In genomic region chr13:91241249-91241648, GRCh38 we compare ENCODE assay signal across 26 cellular contexts.
"Had no signal": no experiment of that assay in that cellular context is flagged by ENCODE, and none has a peak within 500 bp of the region (broad histone marks: within the 10 kb centered on the region; RNA-seq: fewer than 3 reads in every experiment).

No MANE protein-coding gene starts in this region.

- H3K27me3 ChIP-seq: left lung, pancreas, right atrium auricular region, right lobe of liver, tibial nerve, uterus had no signal

- ATAC-seq: left colon; left lung; lower lobe of right lung; naive thymus-derived CD8-positive, alpha-beta T cell; pancreas; psoas muscle; right lobe of liver; stimulated activated memory B cell treated with anti-CD40 and anti-IgM and Interleukin-4, amounts not matched to agents 10 μg/mL and 1 μg/mL and 100 μg/mL, for 72 hours; stimulated activated naive CD8-positive, alpha-beta T cell treated with anti-CD3 and anti-CD28 coated beads, Interleukin-15, amount 100 ng/mL, for 72 hours had no signal

- H3K36me3 ChIP-seq: left lung, lower lobe of right lung, pancreas, right atrium auricular region, right lobe of liver, tibial nerve, uterus had no signal

- FAIRE-seq: keratinocyte, pancreas had no signal

- H3K9me3 Mint-ChIP-seq: naive thymus-derived CD8-positive, alpha-beta T cell; stimulated activated memory B cell treated with anti-CD40 and anti-IgM and Interleukin-4, amounts not matched to agents 10 μg/mL and 1 μg/mL and 100 μg/mL, for 72 hours; stimulated activated naive CD8-positive, alpha-beta T cell treated with anti-CD3 and anti-CD28 coated beads, Interleukin-15, amount 100 ng/mL, for 72 hours had no signal

- H3K27me3 Mint-ChIP-seq: stimulated activated memory B cell treated with anti-CD40 and anti-IgM and Interleukin-4, amounts not matched to agents 10 μg/mL and 1 μg/mL and 100 μg/mL, for 72 hours; type B pancreatic cell had no signal

- DNase-seq: hippocampal formation; left colon; left lung; lower lobe of right lung; mammary epithelial cell; naive thymus-derived CD8-positive, alpha-beta T cell; nucleus accumbens; pancreas; posterior cingulate gyrus; psoas muscle; right lobe of liver; stimulated activated CD4-positive, alpha-beta T cell treated with anti-CD3 and anti-CD28 coated beads, Interleukin-1b, Interleukin-23, amount 100 ng/mL, for 48 hours; stimulated activated CD4-positive, alpha-beta T cell treated with anti-CD3 and anti-CD28 coated beads, Interleukin-2, amount 100 ng/mL, for 48 hours; stimulated activated CD4-positive, alpha-beta T cell treated with anti-CD3 and anti-CD28 coated beads, Interleukin-4, amount 100 ng/mL, for 4 hours; stimulated activated CD8-positive, alpha-beta memory T cell treated with anti-CD3 and anti-CD28 coated beads, Interleukin-4, amount 100 ng/mL, for 48 hours; stimulated activated naive CD4-positive, alpha-beta T cell treated with Interleukin-2 at 50 U/mL for 16 hours; stimulated activated naive CD8-positive, alpha-beta T cell treated with anti-CD3 and anti-CD28 coated beads, Interleukin-15, amount 100 ng/mL, for 72 hours; substantia nigra; uterus had no signal

- H3K27ac Mint-ChIP-seq: naive thymus-derived CD8-positive, alpha-beta T cell; nephron; stimulated activated memory B cell treated with anti-CD40 and anti-IgM and Interleukin-4, amounts not matched to agents 10 μg/mL and 1 μg/mL and 100 μg/mL, for 72 hours; stimulated activated naive CD8-positive, alpha-beta T cell treated with anti-CD3 and anti-CD28 coated beads, Interleukin-15, amount 100 ng/mL, for 72 hours; type B pancreatic cell had no signal

- H3K4me3 Mint-ChIP-seq: naive thymus-derived CD8-positive, alpha-beta T cell; nephron; stimulated activated memory B cell treated with anti-CD40 and anti-IgM and Interleukin-4, amounts not matched to agents 10 μg/mL and 1 μg/mL and 100 μg/mL, for 72 hours; stimulated activated naive CD8-positive, alpha-beta T cell treated with anti-CD3 and anti-CD28 coated beads, Interleukin-15, amount 100 ng/mL, for 72 hours; type B pancreatic cell had no signal

- H3K4me2 ChIP-seq: smooth muscle cell had no signal

- H3K4me3 ChIP-seq: left lung, lower lobe of right lung, pancreas, psoas muscle, right atrium auricular region, right lobe of liver, smooth muscle cell, tibial nerve, uterus had no signal

- H3K36me3 Mint-ChIP-seq: naive thymus-derived CD8-positive, alpha-beta T cell; stimulated activated memory B cell treated with anti-CD40 and anti-IgM and Interleukin-4, amounts not matched to agents 10 μg/mL and 1 μg/mL and 100 μg/mL, for 72 hours; type B pancreatic cell had no signal

- H3K4me1 ChIP-seq: left lung, lower lobe of right lung, pancreas, psoas muscle, right atrium auricular region, right lobe of liver, tibial nerve, uterus had no signal

- H3K9me3 ChIP-seq: left lung, lower lobe of right lung, pancreas, psoas muscle, right atrium auricular region, right lobe of liver, tibial nerve, uterus had no signal

- H3K27ac ChIP-seq: left lung, lower lobe of right lung, pancreas, psoas muscle, right atrium auricular region, right lobe of liver, tibial nerve, uterus had no signal

- H3K4me1 Mint-ChIP-seq: naive thymus-derived CD8-positive, alpha-beta T cell; nephron; stimulated activated memory B cell treated with anti-CD40 and anti-IgM and Interleukin-4, amounts not matched to agents 10 μg/mL and 1 μg/mL and 100 μg/mL, for 72 hours; stimulated activated naive CD8-positive, alpha-beta T cell treated with anti-CD3 and anti-CD28 coated beads, Interleukin-15, amount 100 ng/mL, for 72 hours had no signal
